ENCODE assay signal across 12 cellular contexts in genomic region chr17:14192039-14192438, GRCh38. TPM values are rescaled to one million over a fixed set of nuclear protein-coding genes. Genes with fewer than 3 reads are reported as not detected.
"Had no signal": no experiment of that assay in that cellular context is flagged by ENCODE, and none has a peak within 500 bp of the region (broad histone marks: within the 10 kb centered on the region; RNA-seq: fewer than 3 reads in every experiment).

No MANE protein-coding gene starts in this region.

RNA-seq across cellular contexts. Expression of gene CDRT15, which starts 44.6 kb away (rescaled TPM):
- total RNA-seq: activated B cell treated with CpG ODN at 0.5 μM for 24 hours, cardiac muscle cell, chondrocyte, fibroblast of lung, heart right ventricle, left colon, lower leg skin, neural crest cell, occipital lobe, skeletal muscle tissue, temporal lobe, transverse colon had no signal
